In the genomic region with DNA sequence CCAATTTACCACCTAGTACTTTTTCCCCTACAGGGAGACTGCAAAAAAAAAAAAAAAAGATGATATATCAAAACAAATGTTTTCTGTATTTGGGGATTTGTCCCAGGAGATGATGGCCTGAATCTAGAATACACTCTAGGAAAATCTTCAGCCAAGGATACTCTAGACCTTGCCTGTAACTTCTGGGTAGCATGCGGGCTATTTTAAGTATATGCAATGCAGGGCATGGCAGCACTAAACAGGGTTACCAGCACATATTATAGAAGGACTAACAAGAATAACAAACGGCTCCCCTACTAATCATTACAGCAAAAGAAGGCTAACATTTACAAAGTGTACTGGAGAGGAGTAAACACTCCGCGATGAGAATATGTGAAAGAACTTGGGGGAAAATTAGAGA, we compare ENCODE assay signal across 26 cellular contexts.
"Had no signal": no experiment of that assay in that cellular context is flagged by ENCODE, and none has a peak within 500 bp of the region (broad histone marks: within the 10 kb centered on the region; RNA-seq: fewer than 3 reads in every experiment).

No MANE protein-coding gene starts in this region.

- DNase-seq: activated CD4-positive, alpha-beta memory T cell treated with anti-CD3 and anti-CD28 coated beads for 36 hours; activated CD4-positive, alpha-beta T cell treated with anti-CD3 and anti-CD28 coated beads for 36 hours; activated CD4-positive, alpha-beta T cell treated with anti-CD3 and anti-CD28 coated beads, Interleukin-2, amount 10 ng/mL, durations not matched to agents 24 days and 14 days; activated CD4-positive, CD25-positive, alpha-beta regulatory T cell; activated CD4-positive, CD25-positive, alpha-beta regulatory T cell treated with anti-CD3 and anti-CD28 coated beads, Interleukin-2, amount 50 U/mL, for 72 hours; activated CD8-positive, alpha-beta memory T cell treated with anti-CD3 and anti-CD28 coated beads, Interleukin-2, amount 10 ng/mL, durations not matched to agents 7 days and 5 days; activated CD8-positive, alpha-beta memory T cell treated with anti-CD3 and anti-CD28 coated beads, Interleukin-2, amount 50 U/mL, for 4 hours; activated CD8-positive, alpha-beta T cell treated with anti-CD3 and anti-CD28 coated beads, Interleukin-2, amount 10 ng/mL, durations not matched to agents 7 days and 5 days; activated effector memory CD4-positive, alpha-beta T cell treated with anti-CD3 and anti-CD28 coated beads, Interleukin-2, amount 50 U/mL, for 16 hours; activated naive CD4-positive, alpha-beta T cell treated with anti-CD3 and anti-CD28 coated beads for 36 hours; activated naive CD8-positive, alpha-beta T cell treated with anti-CD3 and anti-CD28 coated beads for 36 hours; activated naive CD8-positive, alpha-beta T cell treated with anti-CD3 and anti-CD28 coated beads, Interleukin-2, amount 50 U/mL, for 24 hours; activated T-cell treated with anti-CD3 and anti-CD28 coated beads, Interleukin-2, amount 50 U/mL, for 1 hour; activated T-cell treated with anti-CD3 and anti-CD28 coated beads, Interleukin-2, amount 50 U/mL, for 48 hours; adrenal gland; amygdala; aorta; body of pancreas; central memory CD4-positive, alpha-beta T cell; cerebellar nuclear complex; colonic mucosa; effector CD8-positive, alpha-beta T cell; esophagus squamous epithelium; foreskin fibroblast; T-helper 2 cell had no signal

- H3K4me3 ChIP-seq: adrenal gland, body of pancreas, colonic mucosa, esophagus squamous epithelium had no signal

- H3K27ac ChIP-seq: adrenal gland, body of pancreas, colonic mucosa, epithelial cell of prostate, esophagus squamous epithelium had no signal

- H3K27me3 ChIP-seq: adrenal gland, body of pancreas, colonic mucosa, esophagus squamous epithelium had no signal

- H3K4me1 ChIP-seq: colonic mucosa, esophagus squamous epithelium had no signal

- ATAC-seq: activated CD4-positive, alpha-beta T cell treated with anti-CD3 and anti-CD28 coated beads for 36 hours; activated CD8-positive, alpha-beta memory T cell treated with anti-CD3 and anti-CD28 coated beads, Interleukin-2, amount 10 ng/mL, durations not matched to agents 7 days and 5 days; activated CD8-positive, alpha-beta T cell treated with anti-CD3 and anti-CD28 coated beads, Interleukin-2, amount 10 ng/mL, durations not matched to agents 7 days and 5 days; activated naive CD8-positive, alpha-beta T cell treated with anti-CD3 and anti-CD28 coated beads, Interleukin-2, amount 50 U/mL, for 24 hours; body of pancreas had no signal

- H3K9me3 ChIP-seq: body of pancreas, colonic mucosa, esophagus squamous epithelium had no signal

- H3K36me3 ChIP-seq: adrenal gland, colonic mucosa, esophagus squamous epithelium had no signal
